In the genomic region with DNA sequence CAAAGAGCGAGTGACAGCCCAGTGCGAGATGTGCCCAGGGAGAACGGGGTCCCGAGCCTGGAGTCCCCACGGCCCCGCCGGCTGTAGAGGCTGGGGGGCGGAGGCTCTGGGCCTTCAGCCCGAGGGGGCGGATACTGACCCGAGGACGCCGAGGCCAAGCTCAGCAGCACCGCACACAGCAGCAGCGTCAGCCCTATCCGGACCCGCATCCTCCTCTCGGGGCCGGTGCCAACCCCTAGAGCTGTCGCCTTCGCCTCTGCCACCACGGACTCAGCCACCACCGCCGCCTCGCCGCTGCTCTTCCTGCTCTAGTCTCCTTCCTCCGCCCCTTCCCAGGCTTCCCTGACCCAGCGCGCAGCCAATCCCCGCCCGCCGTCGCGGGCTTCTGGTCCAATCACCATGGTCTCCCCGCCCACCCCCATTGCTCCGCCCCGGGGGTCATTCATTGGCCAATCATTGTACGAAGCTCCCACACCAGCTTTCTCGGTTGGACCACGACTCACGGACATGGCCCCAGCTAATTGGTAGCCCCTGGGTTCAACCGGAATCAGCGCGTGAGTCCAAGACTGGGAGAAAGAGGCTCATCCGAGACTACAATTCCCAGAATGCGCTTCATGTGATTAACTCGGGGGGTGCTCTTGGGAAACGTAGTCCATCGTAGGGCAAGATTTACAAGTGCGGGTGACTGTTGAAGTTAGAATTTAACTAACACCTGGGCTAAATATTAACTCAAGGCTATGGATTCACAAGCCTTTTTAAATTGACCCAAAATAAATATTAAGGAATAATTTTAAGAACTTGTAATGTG, we compare ENCODE assay signal across 8 cellular contexts. TPM values are rescaled to one million over a fixed set of nuclear protein-coding genes. Genes with fewer than 3 reads are reported as not detected.
DNase-seq lines count a peak whose midpoint lies in the region; ATAC-seq and TF ChIP-seq lines count a peak whose summit lies in the region.

A gene (minus strand): TSS at position 318 of the 808 bp plus-strand sequence. CDS start 109 bp downstream, at position 209.

- H3K4me1 ChIP-seq in left lung: peaks cover 10 to 54% of the 10 kb centered on the region in 2 donors

- TF ChIP-seq CTCF in C4-2B (conservative IDR thresholded peaks at IDR 0.05): no peak
- no peak for TF ChIP-seq CTCF in left lung (IDR thresholded peaks at IDR 0.05)

- ATAC-seq in GM19395 (IDR thresholded peaks at IDR 0.05; ENCODE audit: unreplicated experiment) (peak; percentile 94), HG03565 (IDR thresholded peaks at IDR 0.05; ENCODE audit: unreplicated experiment) (peak; percentile 88), left lung (peak; percentile 99)

- no peaks in the 10 kb centered on the region for H3K36me3 ChIP-seq in left lung

- H3K9me3 ChIP-seq in left lung: peaks cover 0 to 7% of the 10 kb centered on the region in 2 donors

- intact Hi-C loops in left lung (cut with DNase I): no loop called here

- H3K4me3 ChIP-seq in left lung: peak within 1 kb of the TSS; percentile 75 to 97

- H3K27ac ChIP-seq in C4-2B (peak within 1 kb of the TSS; percentile 74), left lung (peak within 1 kb of the TSS; percentile 23 to 76)

- H3K27me3 ChIP-seq in left lung: no peaks in the 10 kb centered on the region

- DNase-seq in NCI-H774 (lab: John Stamatoyannopoulos, UW) (peak; percentile 96), dermis blood vessel endothelial cell (peak; percentile 100), left lung (peak; percentile 97 to 99)
- peak; percentile 100 for DNase-seq in activated CD4-positive, alpha-beta T cell treated with anti-CD3 and anti-CD28 coated beads, Interleukin-2, amount 50 U/mL, for 4 hours
- DNase-seq in stimulated activated CD4-positive, alpha-beta T cell treated with anti-CD3 and anti-CD28 coated beads, Interleukin-2, amount 100 ng/mL, for 48 hours: peak; percentile 96 to 99

RNA-seq across cellular contexts. Expression of the gene that starts here (rescaled TPM):
- 86.1 and 95.8 TPM in 2 replicates for total RNA-seq in dermis blood vessel endothelial cell
- total RNA-seq in left lung: 100 to 1,000 TPM in 1 of 2 donors, 10 to 100 TPM in 1; 99.7 to 112 TPM

Comparison
In these comparisons a context has a peak if more than half of its experiments do, and no peak if none do; other contexts are left out.
1. Peak in every context shown above with its lines: DNase-seq, ATAC-seq, H3K4me3 ChIP-seq and H3K27ac ChIP-seq.